In the genomic region with DNA sequence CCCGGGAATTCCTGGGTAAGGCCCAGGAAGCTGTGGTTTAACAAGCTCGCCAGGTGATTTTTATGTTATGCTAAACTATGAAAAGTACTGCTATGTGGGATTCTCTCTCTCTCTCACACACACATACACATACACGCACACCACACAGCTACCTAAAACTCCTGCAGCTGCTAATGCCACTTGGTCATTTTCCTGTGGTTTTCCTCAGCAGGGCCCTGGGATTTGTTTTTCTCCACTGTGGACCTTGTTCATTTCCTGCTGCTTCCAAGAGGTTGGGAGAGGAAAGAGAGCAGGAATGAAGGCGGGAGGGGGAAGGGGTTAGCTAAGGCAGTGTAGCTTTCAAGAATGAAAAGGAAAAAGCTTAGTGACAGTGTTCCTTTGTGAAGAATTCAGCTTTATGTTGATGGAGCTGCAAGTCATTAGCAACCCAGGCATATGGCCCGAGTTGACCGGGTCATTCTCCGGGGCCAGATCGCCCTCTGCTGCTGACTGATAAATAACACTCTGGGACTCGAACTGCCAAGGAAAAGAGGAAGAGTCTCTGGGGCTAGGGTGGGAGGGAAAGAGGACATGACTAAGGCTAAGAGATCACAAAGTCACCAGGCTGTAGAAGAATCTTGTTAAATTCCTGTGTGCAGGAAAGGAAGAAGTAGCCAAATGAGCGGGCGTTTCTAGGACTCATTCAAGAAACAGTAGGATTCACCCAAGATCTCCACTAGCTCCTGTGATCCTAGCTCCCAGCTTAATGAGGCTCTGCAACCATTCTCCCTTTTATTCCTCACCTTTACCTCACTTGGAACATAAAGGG, we compare ENCODE assay signal across 8 cellular contexts. TPM values are rescaled to one million over a fixed set of nuclear protein-coding genes. Genes with fewer than 3 reads are reported as not detected.
DNase-seq lines count a peak whose midpoint lies in the region; ATAC-seq lines count a peak whose summit lies in the region.

No MANE protein-coding gene starts in this region.

- no peaks in the 10 kb centered on the region for H3K9me3 Mint-ChIP-seq in activated naive CD4-positive, alpha-beta T cell treated with anti-CD3 and anti-CD28 coated beads for 36 hours
- H3K9me3 Mint-ChIP-seq in activated naive CD8-positive, alpha-beta T cell treated with anti-CD3 and anti-CD28 coated beads, Interleukin-2, amount 10 ng/mL, durations not matched to agents 7 days and 5 days = no peaks in the 10 kb centered on the region

- intact Hi-C loops in activated naive CD4-positive, alpha-beta T cell treated with anti-CD3 and anti-CD28 coated beads for 36 hours (cut with micrococcal nuclease) = loop anchor here (1.0 to 2.0 kb wide), 5 partner anchors 86 to 326 kb away; partner anchors contain the start of gene SLC16A1
- intact Hi-C loops in head of caudate nucleus (cut with DNase I) = loop anchor here (2.0 to 10.0 kb wide), 4 partner anchors 86 to 328 kb away; partner anchors contain the start of genes PPM1J and SLC16A1

- H3K36me3 Mint-ChIP-seq in activated naive CD4-positive, alpha-beta T cell treated with anti-CD3 and anti-CD28 coated beads for 36 hours (ENCODE audit: low read depth) = no peaks in the 10 kb centered on the region
- H3K36me3 Mint-ChIP-seq in activated naive CD8-positive, alpha-beta T cell treated with anti-CD3 and anti-CD28 coated beads, Interleukin-2, amount 10 ng/mL, durations not matched to agents 7 days and 5 days = peaks cover 4% of the 10 kb centered on the region

- H3K27ac Mint-ChIP-seq in activated naive CD4-positive, alpha-beta T cell treated with anti-CD3 and anti-CD28 coated beads for 36 hours = peak overlapping the region; percentile 73
- peak overlapping the region; percentile 62 for H3K27ac Mint-ChIP-seq in activated naive CD8-positive, alpha-beta T cell treated with anti-CD3 and anti-CD28 coated beads, Interleukin-2, amount 10 ng/mL, durations not matched to agents 7 days and 5 days

- peak; percentile 65 for DNase-seq in activated naive CD4-positive, alpha-beta T cell treated with anti-CD3 and anti-CD28 coated beads for 36 hours
- no peak for DNase-seq in activated naive CD4-positive, alpha-beta T cell treated with anti-CD3 and anti-CD28 coated beads, Interleukin-2, amount 50 U/mL, for 16 hours
- peak; percentile 49 for DNase-seq in NCI-H460 (ENCODE audit: extremely low read depth, low read depth)
- DNase-seq in activated naive CD8-positive, alpha-beta T cell treated with anti-CD3 and anti-CD28 coated beads, Interleukin-2, amount 10 ng/mL, durations not matched to agents 7 days and 5 days = peak; percentile 40
- DNase-seq in head of caudate nucleus = peak; percentile 36 to 94 (median 83)
- peak; percentile 32 for DNase-seq in non-pigmented ciliary epithelial cell (ENCODE audit: low read depth)
- DNase-seq in NCI-H187 treated with DMSO at 0.1 percent for 48 hours (lab: John Stamatoyannopoulos, UW) = no peak

- H3K4me3 Mint-ChIP-seq in activated naive CD4-positive, alpha-beta T cell treated with anti-CD3 and anti-CD28 coated beads for 36 hours = no peak overlapping the region
- H3K4me3 Mint-ChIP-seq in activated naive CD8-positive, alpha-beta T cell treated with anti-CD3 and anti-CD28 coated beads, Interleukin-2, amount 10 ng/mL, durations not matched to agents 7 days and 5 days = peak overlapping the region; percentile 46

- peaks cover 2% of the 10 kb centered on the region for H3K27me3 Mint-ChIP-seq in activated naive CD4-positive, alpha-beta T cell treated with anti-CD3 and anti-CD28 coated beads for 36 hours (ENCODE audit: low read depth)
- H3K27me3 Mint-ChIP-seq in activated naive CD8-positive, alpha-beta T cell treated with anti-CD3 and anti-CD28 coated beads, Interleukin-2, amount 10 ng/mL, durations not matched to agents 7 days and 5 days = peaks cover 2% of the 10 kb centered on the region

- ATAC-seq in HG02885 (IDR thresholded peaks at IDR 0.05; ENCODE audit: poor library complexity, unreplicated experiment) = peak; percentile 79
- ATAC-seq in activated naive CD8-positive, alpha-beta T cell treated with anti-CD3 and anti-CD28 coated beads, Interleukin-2, amount 10 ng/mL, durations not matched to agents 7 days and 5 days (ENCODE audit: low read depth) = no peak

- CTCF ChIA-PET in activated naive CD4-positive, alpha-beta T cell treated with anti-CD3 and anti-CD28 coated beads for 36 hours (lab: Charles Lee) = interaction anchor here (0.6 to 3.0 kb wide), 12 partner anchors 15 to 327 kb away, joined by 3 to 26 read pairs (median 4); partner anchors contain the start of genes LRIG2 and PPM1J

- POLR2A ChIA-PET in activated naive CD8-positive, alpha-beta T cell treated with anti-CD3 and anti-CD28 coated beads, Interleukin-2, amount 10 ng/mL, durations not matched to agents 7 days and 5 days (lab: Charles Lee) = interaction anchor here (1.5 kb wide), 1 partner anchor 31 kb away, joined by 3 read pairs; the partner anchor contains the start of gene LRIG2

- peaks cover 26% of the 10 kb centered on the region for H3K4me1 Mint-ChIP-seq in activated naive CD4-positive, alpha-beta T cell treated with anti-CD3 and anti-CD28 coated beads for 36 hours (ENCODE audit: low read depth)
- peaks cover 32% of the 10 kb centered on the region for H3K4me1 Mint-ChIP-seq in activated naive CD8-positive, alpha-beta T cell treated with anti-CD3 and anti-CD28 coated beads, Interleukin-2, amount 10 ng/mL, durations not matched to agents 7 days and 5 days

RNA-seq across cellular contexts. Expression of gene LRIG2, which starts 30.5 kb away (rescaled TPM):
- total RNA-seq in activated naive CD4-positive, alpha-beta T cell treated with anti-CD3 and anti-CD28 coated beads for 36 hours = 1 to 10 TPM; 7.7 to 9.1 TPM
- total RNA-seq in NCI-H460 (2014; rRNA removed; shearing (Covaris generic)) = 5.0 and 8.3 TPM in 2 replicates
- polyA plus RNA-seq in NCI-H460 (2014; cell fraction: nucleus; rRNA removed) = 6.5 and 8.2 TPM in 2 replicates
- total RNA-seq in activated naive CD8-positive, alpha-beta T cell treated with anti-CD3 and anti-CD28 coated beads, Interleukin-2, amount 10 ng/mL, durations not matched to agents 7 days and 5 days = 10 to 100 TPM; 15.3 to 21.4 TPM

Comparison
In these comparisons a context has a peak if more than half of its experiments do, and no peak if none do; other contexts are left out.
1. DNase-seq: peak in activated naive CD4-positive, alpha-beta T cell treated with anti-CD3 and anti-CD28 coated beads for 36 hours (single experiment), NCI-H460 (single experiment), activated naive CD8-positive, alpha-beta T cell treated with anti-CD3 and anti-CD28 coated beads, Interleukin-2, amount 10 ng/mL, durations not matched to agents 7 days and 5 days (single experiment), head of caudate nucleus (42 of 42) and non-pigmented ciliary epithelial cell (single experiment); none in activated naive CD4-positive, alpha-beta T cell treated with anti-CD3 and anti-CD28 coated beads, Interleukin-2, amount 50 U/mL, for 16 hours (single experiment) and NCI-H187 treated with DMSO at 0.1 percent for 48 hours (single experiment).